ENCODE assay signal across 8 cellular contexts in the genomic region with DNA sequence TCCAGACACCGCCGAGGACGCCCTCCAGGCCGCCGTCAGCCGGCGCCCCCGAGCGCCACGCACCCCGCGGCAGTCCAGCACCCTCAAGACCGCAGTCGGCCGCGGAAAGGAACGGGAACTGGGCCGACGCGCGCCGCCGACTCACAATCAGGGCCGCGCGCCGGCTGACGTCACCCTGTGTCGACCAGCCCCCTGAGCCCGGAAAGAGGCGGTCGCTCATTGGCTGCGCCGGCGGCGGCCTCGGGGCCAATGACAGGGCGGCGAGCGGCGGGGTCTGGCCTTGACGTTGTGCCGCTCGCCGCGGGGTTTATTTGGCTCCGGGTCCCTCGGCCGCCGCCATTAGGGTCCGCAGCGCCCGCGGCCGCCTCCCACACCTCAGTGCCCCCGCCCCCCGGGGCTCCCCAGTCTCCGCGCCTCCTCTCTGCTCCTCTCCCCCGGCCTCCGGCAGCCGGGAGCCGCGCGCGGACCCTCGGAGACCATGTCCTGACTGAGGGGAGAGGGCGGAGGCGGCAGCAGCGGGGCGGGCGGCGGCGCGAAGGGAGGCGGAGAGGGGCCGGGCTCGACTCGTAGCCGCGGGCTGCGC. TPM values are rescaled to one million over a fixed set of nuclear protein-coding genes. Genes with fewer than 3 reads are reported as not detected.
DNase-seq lines count a peak whose midpoint lies in the region; ATAC-seq and TF ChIP-seq lines count a peak whose summit lies in the region.

No MANE protein-coding gene starts in this region.

- no peaks in the 10 kb centered on the region for H3K27me3 ChIP-seq in GM23338 (ENCODE audit: insufficient read depth)

- ATAC-seq in GM23338 (peak; percentile 95), natural killer cell (peak; percentile 89 to 95 (median 92))

- H3K27ac Mint-ChIP-seq in GM23338 (peak overlapping the region; percentile 96), natural killer cell (peak overlapping the region; percentile 95)

- H3K4me1 Mint-ChIP-seq in GM23338: peaks cover 19% of the 10 kb centered on the region
- peaks cover 36 to 40% of the 10 kb centered on the region in 2 donors for H3K4me1 Mint-ChIP-seq in natural killer cell

- H3K9me2 ChIP-seq in GM23338 (ENCODE audit: insufficient read depth): no peaks in the 10 kb centered on the region

- H3K27me3 Mint-ChIP-seq in GM23338 (ENCODE audit: insufficient read depth, low read depth, poor library complexity) (peaks cover 12% of the 10 kb centered on the region), natural killer cell (ENCODE audit: low read depth in 2 of 2) (peaks cover 9 to 13% of the 10 kb centered on the region in 2 donors)

- DNase-seq in EH (ENCODE audit: low read depth) (peak; percentile 95), GM23338 (ENCODE audit: low spot score) (peak; percentile 98), Kasumi-1 (lab: John Stamatoyannopoulos, UW) (peak; percentile 98 to 99), RPMI8226 (peak; percentile 94), fibroblast of pulmonary artery (ENCODE audit: low read depth) (peak; percentile 95), natural killer cell (peak; percentile 98)
- peak; percentile 95 for DNase-seq in activated T-helper 9 cell treated with anti-CD3 and anti-CD28 coated beads, Interleukin-2, amount 50 U/mL, for 16 hours (ENCODE audit: low read depth)
- peak; percentile 92 to 97 (median 94) for DNase-seq in stimulated activated naive CD4-positive, alpha-beta T cell (lab: John Stamatoyannopoulos, UW)

- H3K36me3 Mint-ChIP-seq in GM23338 (ENCODE audit: low read depth) (no peaks in the 10 kb centered on the region; the same call in 2 of the 3 replicates), natural killer cell (no peaks in the 10 kb centered on the region)

- H3K79me2 ChIP-seq in GM23338 (replicated peaks; ENCODE audit: insufficient read depth): peaks cover 44% of the 10 kb centered on the region

- no peaks in the 10 kb centered on the region for H3K36me3 ChIP-seq in GM23338 (ENCODE audit: insufficient read depth)

- TF ChIP-seq CTCF in GM23338 (conservative IDR thresholded peaks at IDR 0.05; ENCODE audit: low read depth in 2 of 2) (no peak), fibroblast of pulmonary artery (IDR thresholded peaks at IDR 0.05; ENCODE audit: low read length, missing control alignments) (no peak), natural killer cell (IDR thresholded peaks at IDR 0.05) (no peak)

- H2AFZ ChIP-seq in GM23338: peak overlapping the region; percentile 92

- peak overlapping the region; percentile 93 for H3K4me2 ChIP-seq in GM23338

- H3K4me3 Mint-ChIP-seq in GM23338 (peak overlapping the region; percentile 96), natural killer cell (peak overlapping the region; percentile 96)

- H3K4me3 ChIP-seq in GM23338: peak overlapping the region; percentile 97
- H3K4me3 ChIP-seq in fibroblast of pulmonary artery (replicated peaks; ENCODE audit: low read depth, low read length): peak overlapping the region; percentile 93

- H3K9me3 Mint-ChIP-seq in GM23338 (no peaks in the 10 kb centered on the region; the same call in 2 of the 3 replicates), natural killer cell (no peaks in the 10 kb centered on the region)

- H3K27ac ChIP-seq in GM23338 (ENCODE audit: low read depth): peak overlapping the region; percentile 90

- H4K20me1 ChIP-seq in GM23338 (replicated peaks; ENCODE audit: insufficient read depth): peaks cover 32% of the 10 kb centered on the region

- intact Hi-C loops in natural killer cell (cut with micrococcal nuclease): loop anchor here (2.0 to 10.0 kb wide), 3 partner anchors 61 to 802 kb away; a partner anchor contains a TSS

- H3F3A ChIP-seq in GM23338 (replicated peaks; ENCODE audit: low read depth): peaks cover 14% of the 10 kb centered on the region; the same call in 1 of the 2 replicates

- H3K4me1 ChIP-seq in GM23338 (ENCODE audit: insufficient read depth): peaks cover 19% of the 10 kb centered on the region

TF ChIP-seq in GM23338, 12 proteins besides CTCF, POLR2A, EP300 and RAD21:
- TF ChIP-seq CREB1 (CRISPR knock-in tag; IDR thresholded peaks at IDR 0.05; ENCODE audit: low read depth) (peak; percentile 96), ZNF331 (CRISPR knock-in tag; IDR thresholded peaks at IDR 0.05; ENCODE audit: low read depth) (no peak), NANOG (IDR thresholded peaks at IDR 0.05; ENCODE audit: borderline replicate concordance) (no peak), POLR2AphosphoS5 (IDR thresholded peaks at IDR 0.05; ENCODE audit: low read depth) (peak; percentile 98)
- TF ChIP-seq, protein P1, sequence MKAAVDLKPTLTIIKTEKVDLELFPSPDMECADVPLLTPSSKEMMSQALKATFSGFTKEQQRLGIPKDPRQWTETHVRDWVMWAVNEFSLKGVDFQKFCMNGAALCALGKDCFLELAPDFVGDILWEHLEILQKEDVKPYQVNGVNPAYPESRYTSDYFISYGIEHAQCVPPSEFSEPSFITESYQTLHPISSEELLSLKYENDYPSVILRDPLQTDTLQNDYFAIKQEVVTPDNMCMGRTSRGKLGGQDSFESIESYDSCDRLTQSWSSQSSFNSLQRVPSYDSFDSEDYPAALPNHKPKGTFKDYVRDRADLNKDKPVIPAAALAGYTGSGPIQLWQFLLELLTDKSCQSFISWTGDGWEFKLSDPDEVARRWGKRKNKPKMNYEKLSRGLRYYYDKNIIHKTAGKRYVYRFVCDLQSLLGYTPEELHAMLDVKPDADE (IDR thresholded peaks at IDR 0.05): peak; percentile 74; the same call in 1 of the 2 replicates
TF ChIP-seq in GM23338: peak in this region for 3.

RNA-seq across cellular contexts. Expression of a gene that starts 25.2 kb away (rescaled TPM):
- 26.7 and 27.8 TPM in 2 replicates for total RNA-seq in GM23338 (2014; rRNA removed; shearing (Covaris generic))
- 2.6 and 4.2 TPM in 2 replicates for polyA plus RNA-seq in GM23338 (2016; fragmentation: Nextera tagmentation; extraction: Ambion mirVana)
- 10 to 100 TPM; 18.0 to 20.5 (median 18.8) TPM for total RNA-seq in natural killer cell

Comparison
In these comparisons a context has a peak if more than half of its experiments do, and no peak if none do; other contexts are left out.
1. Peak in every context shown above with its lines: DNase-seq, ATAC-seq, H3K4me3 ChIP-seq and H3K27ac ChIP-seq.